ENCODE assay signal across 9 cellular contexts in genomic region chr5:176810687-176811501, GRCh38. TPM values are rescaled to one million over a fixed set of nuclear protein-coding genes. Genes with fewer than 3 reads are reported as not detected.
DNase-seq lines count a peak whose midpoint lies in the region; ATAC-seq and FAIRE-seq lines count a peak whose summit lies in the region.
"Had no signal": no experiment of that assay in that cellular context is flagged by ENCODE, and none has a peak within 500 bp of the region (broad histone marks: within the 10 kb centered on the region; RNA-seq: fewer than 3 reads in every experiment).

No MANE protein-coding gene starts in this region.

- no peak overlapping the region for H3K27ac Mint-ChIP-seq in activated naive CD8-positive, alpha-beta T cell

- FAIRE-seq in urothelium cell line (lab: Jason Lieb, UNC), result no peak
- FAIRE-seq: colon had no signal

- H3K4me3 Mint-ChIP-seq in activated naive CD8-positive, alpha-beta T cell, result peak overlapping the region; percentile 85

- peaks cover 14% of the 10 kb centered on the region for H3K4me1 Mint-ChIP-seq in activated naive CD8-positive, alpha-beta T cell (ENCODE audit: low read depth)

- no peaks in the 10 kb centered on the region for H3K9me3 Mint-ChIP-seq in activated naive CD8-positive, alpha-beta T cell (ENCODE audit: low read depth)

- DNase-seq in stimulated activated CD4-positive, alpha-beta T cell treated with anti-CD3 and anti-CD28 coated beads, Interleukin-15, amount 100 ng/mL, for 24 hours, result peak; percentile 40
- no peak for DNase-seq in stimulated activated CD4-positive, alpha-beta T cell treated with anti-CD3 and anti-CD28 coated beads, Interleukin-1b, Interleukin-23, amount 100 ng/mL, for 48 hours
- DNase-seq in left lobe of liver (ENCODE audit: low spot score), result no peak
- DNase-seq in urothelium cell line (ENCODE audit: low spot score), result peak; percentile 35
- DNase-seq in NCI-H2171 (lab: John Stamatoyannopoulos, UW), result no peak
- DNase-seq in COLO829 (ENCODE audit: low spot score), result no peak
- no peak for DNase-seq in NCI-H774 (lab: John Stamatoyannopoulos, UW)

- ATAC-seq in left lobe of liver, result peak; percentile 79

- H3K27me3 Mint-ChIP-seq in activated naive CD8-positive, alpha-beta T cell, result peaks cover 42% of the 10 kb centered on the region

- H3K36me3 Mint-ChIP-seq in activated naive CD8-positive, alpha-beta T cell, result no peaks in the 10 kb centered on the region

RNA-seq across cellular contexts. Expression of gene UNC5A, which starts 0.5 kb away (rescaled TPM):
- total RNA-seq in left lobe of liver, result not detected

Comparison
In these comparisons a context has a peak if more than half of its experiments do, and no peak if none do; other contexts are left out.
1. DNase-seq: peak in stimulated activated CD4-positive, alpha-beta T cell treated with anti-CD3 and anti-CD28 coated beads, Interleukin-15, amount 100 ng/mL, for 24 hours (single experiment) and urothelium cell line (single experiment); none in stimulated activated CD4-positive, alpha-beta T cell treated with anti-CD3 and anti-CD28 coated beads, Interleukin-1b, Interleukin-23, amount 100 ng/mL, for 48 hours (single experiment), left lobe of liver (single experiment), NCI-H2171 (single experiment), COLO829 (single experiment) and NCI-H774 (single experiment).